Comparison of ENCODE assay signal across 1 cellular context in the genomic region with DNA sequence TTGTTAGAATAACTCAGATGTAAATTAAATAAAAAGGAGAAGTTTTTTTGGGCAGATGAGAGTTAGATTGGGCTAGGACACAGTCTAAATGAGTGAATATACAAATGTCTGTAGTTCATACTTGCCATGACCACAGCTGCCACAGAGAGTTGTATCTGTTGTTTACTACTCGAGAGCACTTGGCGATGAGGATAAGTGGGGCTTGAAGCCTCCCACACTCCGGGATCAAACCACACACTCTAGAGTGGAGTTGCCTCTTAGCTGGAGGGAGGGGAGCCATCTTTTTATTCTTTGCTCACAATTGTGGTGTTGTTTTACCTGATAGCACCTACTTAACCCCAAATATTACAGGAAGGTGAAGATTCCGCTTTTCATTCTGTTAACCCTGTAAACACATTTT.
TF ChIP-seq lines count a peak whose summit lies in the region.

No MANE protein-coding gene starts in this region.

TF ChIP-seq in GM23338, 12 proteins besides CTCF, POLR2A, EP300 and RAD21 (continued from another document):
- TF ChIP-seq, protein P1, sequence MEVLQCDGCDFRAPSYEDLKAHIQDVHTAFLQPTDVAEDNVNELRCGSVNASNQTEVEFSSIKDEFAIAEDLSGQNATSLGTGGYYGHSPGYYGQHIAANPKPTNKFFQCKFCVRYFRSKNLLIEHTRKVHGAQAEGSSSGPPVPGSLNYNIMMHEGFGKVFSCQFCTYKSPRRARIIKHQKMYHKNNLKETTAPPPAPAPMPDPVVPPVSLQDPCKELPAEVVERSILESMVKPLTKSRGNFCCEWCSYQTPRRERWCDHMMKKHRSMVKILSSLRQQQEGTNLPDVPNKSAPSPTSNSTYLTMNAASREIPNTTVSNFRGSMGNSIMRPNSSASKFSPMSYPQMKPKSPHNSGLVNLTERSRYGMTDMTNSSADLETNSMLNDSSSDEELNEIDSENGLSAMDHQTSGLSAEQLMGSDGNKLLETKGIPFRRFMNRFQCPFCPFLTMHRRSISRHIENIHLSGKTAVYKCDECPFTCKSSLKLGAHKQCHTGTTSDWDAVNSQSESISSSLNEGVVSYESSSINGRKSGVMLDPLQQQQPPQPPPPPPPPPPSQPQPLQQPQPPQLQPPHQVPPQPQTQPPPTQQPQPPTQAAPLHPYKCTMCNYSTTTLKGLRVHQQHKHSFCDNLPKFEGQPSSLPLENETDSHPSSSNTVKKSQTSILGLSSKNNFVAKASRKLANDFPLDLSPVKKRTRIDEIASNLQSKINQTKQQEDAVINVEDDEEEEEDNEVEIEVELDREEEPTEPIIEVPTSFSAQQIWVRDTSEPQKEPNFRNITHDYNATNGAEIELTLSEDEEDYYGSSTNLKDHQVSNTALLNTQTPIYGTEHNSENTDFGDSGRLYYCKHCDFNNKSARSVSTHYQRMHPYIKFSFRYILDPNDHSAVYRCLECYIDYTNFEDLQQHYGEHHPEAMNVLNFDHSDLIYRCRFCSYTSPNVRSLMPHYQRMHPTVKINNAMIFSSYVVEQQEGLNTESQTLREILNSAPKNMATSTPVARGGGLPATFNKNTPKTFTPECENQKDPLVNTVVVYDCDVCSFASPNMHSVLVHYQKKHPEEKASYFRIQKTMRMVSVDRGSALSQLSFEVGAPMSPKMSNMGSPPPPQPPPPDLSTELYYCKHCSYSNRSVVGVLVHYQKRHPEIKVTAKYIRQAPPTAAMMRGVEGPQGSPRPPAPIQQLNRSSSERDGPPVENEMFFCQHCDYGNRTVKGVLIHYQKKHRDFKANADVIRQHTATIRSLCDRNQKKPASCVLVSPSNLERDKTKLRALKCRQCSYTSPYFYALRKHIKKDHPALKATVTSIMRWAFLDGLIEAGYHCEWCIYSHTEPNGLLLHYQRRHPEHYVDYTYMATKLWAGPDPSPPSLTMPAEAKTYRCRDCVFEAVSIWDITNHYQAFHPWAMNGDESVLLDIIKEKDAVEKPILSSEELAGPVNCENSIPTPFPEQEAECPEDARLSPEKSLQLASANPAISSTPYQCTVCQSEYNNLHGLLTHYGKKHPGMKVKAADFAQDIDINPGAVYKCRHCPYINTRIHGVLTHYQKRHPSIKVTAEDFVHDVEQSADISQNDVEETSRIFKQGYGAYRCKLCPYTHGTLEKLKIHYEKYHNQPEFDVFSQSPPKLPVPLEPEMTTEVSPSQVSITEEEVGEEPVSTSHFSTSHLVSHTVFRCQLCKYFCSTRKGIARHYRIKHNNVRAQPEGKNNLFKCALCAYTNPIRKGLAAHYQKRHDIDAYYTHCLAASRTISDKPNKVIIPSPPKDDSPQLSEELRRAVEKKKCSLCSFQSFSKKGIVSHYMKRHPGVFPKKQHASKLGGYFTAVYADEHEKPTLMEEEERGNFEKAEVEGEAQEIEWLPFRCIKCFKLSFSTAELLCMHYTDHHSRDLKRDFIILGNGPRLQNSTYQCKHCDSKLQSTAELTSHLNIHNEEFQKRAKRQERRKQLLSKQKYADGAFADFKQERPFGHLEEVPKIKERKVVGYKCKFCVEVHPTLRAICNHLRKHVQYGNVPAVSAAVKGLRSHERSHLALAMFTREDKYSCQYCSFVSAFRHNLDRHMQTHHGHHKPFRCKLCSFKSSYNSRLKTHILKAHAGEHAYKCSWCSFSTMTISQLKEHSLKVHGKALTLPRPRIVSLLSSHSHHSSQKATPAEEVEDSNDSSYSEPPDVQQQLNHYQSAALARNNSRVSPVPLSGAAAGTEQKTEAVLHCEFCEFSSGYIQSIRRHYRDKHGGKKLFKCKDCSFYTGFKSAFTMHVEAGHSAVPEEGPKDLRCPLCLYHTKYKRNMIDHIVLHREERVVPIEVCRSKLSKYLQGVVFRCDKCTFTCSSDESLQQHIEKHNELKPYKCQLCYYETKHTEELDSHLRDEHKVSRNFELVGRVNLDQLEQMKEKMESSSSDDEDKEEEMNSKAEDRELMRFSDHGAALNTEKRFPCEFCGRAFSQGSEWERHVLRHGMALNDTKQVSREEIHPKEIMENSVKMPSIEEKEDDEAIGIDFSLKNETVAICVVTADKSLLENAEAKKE (CRISPR knock-in tag; IDR thresholded peaks at IDR 0.05), result no peak
